ENCODE assay signal across 1 cellular context in the genomic region with DNA sequence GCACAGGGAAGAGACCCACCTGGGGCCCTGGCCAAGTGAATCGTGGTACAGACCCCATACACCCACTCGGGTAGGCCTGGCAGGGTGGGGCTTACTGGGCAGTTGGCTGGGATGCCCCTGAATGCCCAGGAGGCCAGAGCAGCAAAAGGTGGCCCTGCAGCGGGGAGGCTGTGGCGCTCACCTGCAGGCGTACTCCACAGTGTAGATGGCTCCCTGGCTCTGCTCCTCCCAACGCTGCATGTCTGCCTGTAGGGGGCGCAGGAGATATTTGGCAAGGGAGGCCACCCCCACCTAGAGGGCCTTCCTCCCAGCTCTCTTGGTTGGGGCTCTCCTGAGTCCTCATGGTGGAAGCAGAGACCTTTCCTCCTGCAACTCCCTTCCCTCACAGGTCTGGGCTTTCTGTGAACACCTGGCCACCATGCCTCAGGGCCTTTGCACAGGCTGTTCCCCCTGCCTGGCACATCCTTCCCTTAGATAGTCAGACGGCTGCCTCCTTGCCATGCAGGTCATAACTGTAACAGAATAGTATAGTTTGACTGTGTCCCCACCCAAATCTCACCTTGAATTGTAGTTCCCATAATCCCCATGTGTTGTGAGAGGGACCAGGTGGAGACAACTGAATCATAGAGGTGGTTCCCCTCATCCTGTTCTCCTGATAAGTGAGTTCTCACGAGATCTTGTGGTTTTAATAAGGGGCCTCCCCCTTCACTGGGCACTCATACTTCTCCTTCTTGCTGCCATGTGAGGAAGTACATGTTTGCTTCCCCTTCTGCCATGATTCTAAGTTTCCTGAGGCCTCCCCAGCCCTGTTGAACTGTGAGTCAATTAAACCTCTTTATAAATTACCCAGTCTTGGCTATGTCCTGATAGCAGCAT.
TF ChIP-seq lines count a peak whose summit lies in the region.

No MANE protein-coding gene starts in this region.

TF ChIP-seq in HEK293, 187 proteins besides CTCF, POLR2A, EP300 and RAD21 (continued from another document):
- TF ChIP-seq, protein P1, sequence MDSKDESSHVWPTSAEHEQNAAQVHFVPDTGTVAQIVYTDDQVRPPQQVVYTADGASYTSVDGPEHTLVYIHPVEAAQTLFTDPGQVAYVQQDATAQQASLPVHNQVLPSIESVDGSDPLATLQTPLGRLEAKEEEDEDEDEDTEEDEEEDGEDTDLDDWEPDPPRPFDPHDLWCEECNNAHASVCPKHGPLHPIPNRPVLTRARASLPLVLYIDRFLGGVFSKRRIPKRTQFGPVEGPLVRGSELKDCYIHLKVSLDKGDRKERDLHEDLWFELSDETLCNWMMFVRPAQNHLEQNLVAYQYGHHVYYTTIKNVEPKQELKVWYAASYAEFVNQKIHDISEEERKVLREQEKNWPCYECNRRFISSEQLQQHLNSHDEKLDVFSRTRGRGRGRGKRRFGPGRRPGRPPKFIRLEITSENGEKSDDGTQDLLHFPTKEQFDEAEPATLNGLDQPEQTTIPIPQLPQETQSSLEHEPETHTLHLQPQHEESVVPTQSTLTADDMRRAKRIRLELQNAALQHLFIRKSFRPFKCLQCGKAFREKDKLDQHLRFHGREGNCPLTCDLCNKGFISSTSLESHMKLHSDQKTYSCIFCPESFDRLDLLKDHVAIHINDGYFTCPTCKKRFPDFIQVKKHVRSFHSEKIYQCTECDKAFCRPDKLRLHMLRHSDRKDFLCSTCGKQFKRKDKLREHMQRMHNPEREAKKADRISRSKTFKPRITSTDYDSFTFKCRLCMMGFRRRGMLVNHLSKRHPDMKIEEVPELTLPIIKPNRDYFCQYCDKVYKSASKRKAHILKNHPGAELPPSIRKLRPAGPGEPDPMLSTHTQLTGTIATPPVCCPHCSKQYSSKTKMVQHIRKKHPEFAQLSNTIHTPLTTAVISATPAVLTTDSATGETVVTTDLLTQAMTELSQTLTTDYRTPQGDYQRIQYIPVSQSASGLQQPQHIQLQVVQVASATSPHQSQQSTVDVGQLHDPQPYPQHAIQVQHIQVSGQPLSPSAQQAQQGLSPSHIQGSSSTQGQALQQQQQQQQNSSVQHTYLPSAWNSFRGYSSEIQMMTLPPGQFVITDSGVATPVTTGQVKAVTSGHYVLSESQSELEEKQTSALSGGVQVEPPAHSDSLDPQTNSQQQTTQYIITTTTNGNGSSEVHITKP (tag by site-specific recombination; IDR thresholded peaks at IDR 0.05), result no peak
- TF ChIP-seq REPIN1 (tag by site-specific recombination; IDR thresholded peaks at IDR 0.05; ENCODE audit: low read depth) (no peak), ZNF121 (tag by site-specific recombination; IDR thresholded peaks at IDR 0.05) (no peak), GLIS1 (tag by site-specific recombination; IDR thresholded peaks at IDR 0.05) (no peak)
- TF ChIP-seq, protein P2, sequence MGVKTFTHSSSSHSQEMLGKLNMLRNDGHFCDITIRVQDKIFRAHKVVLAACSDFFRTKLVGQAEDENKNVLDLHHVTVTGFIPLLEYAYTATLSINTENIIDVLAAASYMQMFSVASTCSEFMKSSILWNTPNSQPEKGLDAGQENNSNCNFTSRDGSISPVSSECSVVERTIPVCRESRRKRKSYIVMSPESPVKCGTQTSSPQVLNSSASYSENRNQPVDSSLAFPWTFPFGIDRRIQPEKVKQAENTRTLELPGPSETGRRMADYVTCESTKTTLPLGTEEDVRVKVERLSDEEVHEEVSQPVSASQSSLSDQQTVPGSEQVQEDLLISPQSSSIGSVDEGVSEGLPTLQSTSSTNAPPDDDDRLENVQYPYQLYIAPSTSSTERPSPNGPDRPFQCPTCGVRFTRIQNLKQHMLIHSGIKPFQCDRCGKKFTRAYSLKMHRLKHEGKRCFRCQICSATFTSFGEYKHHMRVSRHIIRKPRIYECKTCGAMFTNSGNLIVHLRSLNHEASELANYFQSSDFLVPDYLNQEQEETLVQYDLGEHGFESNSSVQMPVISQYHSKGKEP (tag by site-specific recombination; IDR thresholded peaks at IDR 0.05), result no peak
- TF ChIP-seq, protein P3, sequence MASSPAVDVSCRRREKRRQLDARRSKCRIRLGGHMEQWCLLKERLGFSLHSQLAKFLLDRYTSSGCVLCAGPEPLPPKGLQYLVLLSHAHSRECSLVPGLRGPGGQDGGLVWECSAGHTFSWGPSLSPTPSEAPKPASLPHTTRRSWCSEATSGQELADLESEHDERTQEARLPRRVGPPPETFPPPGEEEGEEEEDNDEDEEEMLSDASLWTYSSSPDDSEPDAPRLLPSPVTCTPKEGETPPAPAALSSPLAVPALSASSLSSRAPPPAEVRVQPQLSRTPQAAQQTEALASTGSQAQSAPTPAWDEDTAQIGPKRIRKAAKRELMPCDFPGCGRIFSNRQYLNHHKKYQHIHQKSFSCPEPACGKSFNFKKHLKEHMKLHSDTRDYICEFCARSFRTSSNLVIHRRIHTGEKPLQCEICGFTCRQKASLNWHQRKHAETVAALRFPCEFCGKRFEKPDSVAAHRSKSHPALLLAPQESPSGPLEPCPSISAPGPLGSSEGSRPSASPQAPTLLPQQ (tag by site-specific recombination; IDR thresholded peaks at IDR 0.05), result no peak
- TF ChIP-seq, protein P4, sequence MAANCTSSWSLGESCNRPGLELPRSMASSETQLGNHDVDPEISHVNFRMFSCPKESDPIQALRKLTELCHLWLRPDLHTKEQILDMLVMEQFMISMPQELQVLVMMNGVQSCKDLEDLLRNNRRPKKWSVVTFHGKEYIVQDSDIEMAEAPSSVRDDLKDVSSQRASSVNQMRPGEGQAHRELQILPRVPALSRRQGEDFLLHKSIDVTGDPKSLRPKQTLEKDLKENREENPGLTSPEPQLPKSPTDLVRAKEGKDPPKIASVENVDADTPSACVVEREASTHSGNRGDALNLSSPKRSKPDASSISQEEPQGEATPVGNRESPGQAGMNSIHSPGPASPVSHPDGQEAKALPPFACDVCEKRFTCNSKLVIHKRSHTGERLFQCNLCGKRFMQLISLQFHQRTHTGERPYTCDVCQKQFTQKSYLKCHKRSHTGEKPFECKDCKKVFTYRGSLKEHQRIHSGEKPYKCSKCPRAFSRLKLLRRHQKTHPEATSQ (tag by site-specific recombination; IDR thresholded peaks at IDR 0.05), result peak; percentile 60; the same call in 1 of the 2 replicates
